Comparison of ENCODE assay signal across 8 cellular contexts in the genomic region with DNA sequence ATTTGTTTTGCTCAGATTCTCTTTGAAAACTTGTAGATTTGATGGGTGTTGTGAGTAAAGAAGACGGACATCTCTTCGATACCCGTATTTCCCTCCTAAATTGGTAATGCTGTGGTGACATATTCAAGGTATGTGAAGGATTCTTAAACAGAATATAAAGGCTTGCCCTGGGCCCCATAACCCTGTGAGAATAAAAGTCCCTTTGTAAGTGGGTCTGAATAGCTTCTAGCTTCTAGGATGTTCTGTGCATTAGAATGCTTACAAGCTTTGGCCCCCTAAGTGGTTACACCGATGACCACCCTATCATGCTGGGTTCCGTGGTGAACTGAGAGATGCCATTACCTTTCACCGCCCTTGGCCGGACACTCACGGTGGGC. TPM values are rescaled to one million over a fixed set of nuclear protein-coding genes. Genes with fewer than 3 reads are reported as not detected.
DNase-seq lines count a peak whose midpoint lies in the region; ATAC-seq and TF ChIP-seq lines count a peak whose summit lies in the region.

No MANE protein-coding gene starts in this region.

- ATAC-seq in activated T-cell treated with anti-CD3 and anti-CD28 coated beads, Interleukin-2, amount 50 U/mL, for 4 hours = no peak
- ATAC-seq in activated T-helper 17 cell treated with anti-CD3 and anti-CD28 coated beads, Interleukin-2, amount 50 U/mL, for 72 hours (replicated peaks) = no peak

- no peak for TF ChIP-seq POLR2A in suprapubic skin (IDR thresholded peaks at IDR 0.05)

- H3K4me3 ChIP-seq in suprapubic skin = peak overlapping the region; percentile 92

- peaks cover 6% of the 10 kb centered on the region for H3K36me3 ChIP-seq in suprapubic skin

- DNase-seq in activated T-cell treated with anti-CD3 and anti-CD28 coated beads, Interleukin-2, amount 50 U/mL, for 4 hours = no peak
- DNase-seq in activated T-cell treated with anti-CD3 and anti-CD28 coated beads, Interleukin-2, amount 50 U/mL, for 48 hours = no peak
- peak; percentile 48 for DNase-seq in inferior parietal cortex (ENCODE audit: extremely low spot score)
- no peak for DNase-seq in suprapubic skin (ENCODE audit: low spot score in 2 of 2)
- DNase-seq in NOMO-1 (lab: John Stamatoyannopoulos, UW; ENCODE audit: unreplicated experiment in 2 of 2) = no peak
- DNase-seq in epidermal melanocyte (ENCODE audit: insufficient read length, low spot score) = no peak
- DNase-seq in DMS114 treated with DMSO at 0.1 percent for 48 hours (lab: John Stamatoyannopoulos, UW; ENCODE audit: unreplicated experiment) = no peak

- peak overlapping the region; percentile 94 for H3K27ac Mint-ChIP-seq in activated T-helper 17 cell treated with anti-CD3 and anti-CD28 coated beads, Interleukin-2, amount 50 U/mL, for 72 hours

- 13% methylated on average over 8 of the region's 8 CpGs for WGBS in suprapubic skin

- peak overlapping the region; percentile 83 for H3K27ac ChIP-seq in suprapubic skin

- peaks cover 23% of the 10 kb centered on the region for H3K4me1 Mint-ChIP-seq in activated T-cell treated with anti-CD3 and anti-CD28 coated beads, Interleukin-2, amount 50 U/mL, for 4 hours (ENCODE audit: low read depth)
- peaks cover 9% of the 10 kb centered on the region for H3K4me1 Mint-ChIP-seq in activated T-helper 17 cell treated with anti-CD3 and anti-CD28 coated beads, Interleukin-2, amount 50 U/mL, for 72 hours

- H3K4me3 Mint-ChIP-seq in activated T-cell treated with anti-CD3 and anti-CD28 coated beads, Interleukin-2, amount 50 U/mL, for 4 hours = peak overlapping the region; percentile 99
- H3K4me3 Mint-ChIP-seq in activated T-helper 17 cell treated with anti-CD3 and anti-CD28 coated beads, Interleukin-2, amount 50 U/mL, for 72 hours = peak overlapping the region; percentile 97

- TF ChIP-seq CTCF in suprapubic skin (IDR thresholded peaks at IDR 0.05) = no peak

- no peaks in the 10 kb centered on the region for H3K27me3 ChIP-seq in suprapubic skin

- no peaks in the 10 kb centered on the region for H3K9me3 ChIP-seq in suprapubic skin

- H3K36me3 Mint-ChIP-seq in activated T-cell treated with anti-CD3 and anti-CD28 coated beads, Interleukin-2, amount 50 U/mL, for 4 hours (ENCODE audit: insufficient read depth) = peaks cover 5% of the 10 kb centered on the region
- H3K36me3 Mint-ChIP-seq in activated T-helper 17 cell treated with anti-CD3 and anti-CD28 coated beads, Interleukin-2, amount 50 U/mL, for 72 hours (ENCODE audit: low read depth) = peaks cover 16% of the 10 kb centered on the region

- H3K27me3 Mint-ChIP-seq in activated T-cell treated with anti-CD3 and anti-CD28 coated beads, Interleukin-2, amount 50 U/mL, for 4 hours (ENCODE audit: low read depth) = no peaks in the 10 kb centered on the region
- H3K27me3 Mint-ChIP-seq in activated T-helper 17 cell treated with anti-CD3 and anti-CD28 coated beads, Interleukin-2, amount 50 U/mL, for 72 hours = no peaks in the 10 kb centered on the region

- peaks cover 12% of the 10 kb centered on the region for H3K4me1 ChIP-seq in suprapubic skin

- no peak for TF ChIP-seq EP300 in suprapubic skin (IDR thresholded peaks at IDR 0.05)

- no peaks in the 10 kb centered on the region for H3K9me3 Mint-ChIP-seq in activated T-cell treated with anti-CD3 and anti-CD28 coated beads, Interleukin-2, amount 50 U/mL, for 4 hours
- H3K9me3 Mint-ChIP-seq in activated T-helper 17 cell treated with anti-CD3 and anti-CD28 coated beads, Interleukin-2, amount 50 U/mL, for 72 hours = no peaks in the 10 kb centered on the region

RNA-seq across cellular contexts. Expression of gene MOB1B, which starts 0.6 kb away (rescaled TPM):
- 10 to 100 TPM; 15.9 to 18.5 (median 17.2) TPM for total RNA-seq in activated T-cell treated with anti-CD3 and anti-CD28 coated beads, Interleukin-2, amount 50 U/mL, for 4 hours
- total RNA-seq in activated T-helper 17 cell treated with anti-CD3 and anti-CD28 coated beads, Interleukin-2, amount 50 U/mL, for 72 hours = 10 to 100 TPM; 16.6 to 21.2 TPM
- 10 to 100 TPM in 3 of 4 donors, 1 to 10 TPM in 1; 9.5 to 20.8 (median 15.0) TPM for total RNA-seq in suprapubic skin
